ENCODE assay signal across 13 cellular contexts in genomic region chr19:39269369-39269768, GRCh38. TPM values are rescaled to one million over a fixed set of nuclear protein-coding genes. Genes with fewer than 3 reads are reported as not detected.
"Had no signal": no experiment of that assay in that cellular context is flagged by ENCODE, and none has a peak within 500 bp of the region (broad histone marks: within the 10 kb centered on the region; RNA-seq: fewer than 3 reads in every experiment).

No MANE protein-coding gene starts in this region.

RNA-seq across cellular contexts. Expression of gene IFNL2, which starts 1.2 kb away (rescaled TPM):
- total RNA-seq: stomach, subcutaneous adipose tissue, temporal lobe, thoracic aorta, thyroid gland, tibial nerve, transverse colon, upper lobe of left lung, ureter, urinary bladder, uterus, vagina had no signal

RNA-seq across cellular contexts. Expression of gene IFNL4, which starts 20.7 kb away (rescaled TPM):
- total RNA-seq: stomach, subcutaneous adipose tissue, temporal lobe, testis, thoracic aorta, thyroid gland, tibial nerve, transverse colon, upper lobe of left lung, ureter, urinary bladder, vagina had no signal

RNA-seq across cellular contexts. Expression of gene IFNL3, which starts 24.6 kb away (rescaled TPM):
- total RNA-seq: stomach, subcutaneous adipose tissue, temporal lobe, testis, thoracic aorta, thyroid gland, tibial nerve, transverse colon, upper lobe of left lung, ureter, urinary bladder, uterus, vagina had no signal

RNA-seq across cellular contexts. Expression of gene IFNL1, which starts 26.8 kb away (rescaled TPM):
- total RNA-seq: stomach, subcutaneous adipose tissue, temporal lobe, testis, thoracic aorta, thyroid gland, tibial nerve, transverse colon, upper lobe of left lung, ureter, urinary bladder, uterus, vagina had no signal
